Comparison of ENCODE assay signal across 13 cellular contexts in genomic region chr6:112237644-112238043, GRCh38. TPM values are rescaled to one million over a fixed set of nuclear protein-coding genes. Genes with fewer than 3 reads are reported as not detected.
DNase-seq lines count a peak whose midpoint lies in the region; ATAC-seq, FAIRE-seq and TF ChIP-seq lines count a peak whose summit lies in the region.
"Had no signal": no experiment of that assay in that cellular context is flagged by ENCODE, and none has a peak within 500 bp of the region (broad histone marks: within the 10 kb centered on the region; RNA-seq: fewer than 3 reads in every experiment).

No MANE protein-coding gene starts in this region.

- no peak overlapping the region for H2BK15ac ChIP-seq in H1 (ENCODE audit: low read length)

- POLR2A ChIA-PET in H1 (lab: Charles Lee; ENCODE audit: partially characterized antibody), result no interaction called here

- no peak overlapping the region for H2BK5ac ChIP-seq in H1 (ENCODE audit: low read depth, low read length)

- ATAC-seq in right lobe of liver (peak; percentile 55 to 90 (median 76)), HG03432 (IDR thresholded peaks at IDR 0.05; ENCODE audit: unreplicated experiment) (no peak), GM21737 (IDR thresholded peaks at IDR 0.05; ENCODE audit: unreplicated experiment) (no peak), GM21367 (IDR thresholded peaks at IDR 0.05; ENCODE audit: unreplicated experiment) (no peak)
- ATAC-seq: naive thymus-derived CD8-positive, alpha-beta T cell had no signal

- WGBS in H1 (ENCODE audit: extremely low coverage in 1 of 2, insufficient coverage in 1 of 2, insufficient read length in 1 of 2, insufficient replicate concordance in 2 of 2, low coverage in 1 of 2, low lambda C conversion rate in 2 of 2, missing lambda C conversion rate in 1 of 2), 2 experiments, result 87% methylated on average over 3 of the region's 3 CpGs; no CpG with 5 or more reads in 1 of the 2 experiments
- 42% methylated on average over 3 of the region's 3 CpGs for WGBS in right lobe of liver (ENCODE audit: insufficient coverage, low coverage, low lambda C conversion rate, missing lambda C conversion rate)
- WGBS in transverse colon (ENCODE audit: low coverage in 1 of 2), 2 donors, result 62 to 70% methylated on average over 2 to 3 of the region's 3 CpGs

- CTCF ChIA-PET in H1 (lab: Charles Lee; ENCODE audit: partially characterized antibody), result interaction anchor here (1.0 kb wide), 1 partner anchor 48 kb away, joined by 3 read pairs; no protein-coding TSS in a partner anchor

- H3K27ac ChIP-seq in H1 (ENCODE audit: low read depth, low read length) (no peak overlapping the region), right lobe of liver (no peak overlapping the region), transverse colon (peak overlapping the region; percentile 62 to 88 (median 82))
- H3K27ac ChIP-seq: hepatocyte had no signal

- no peak overlapping the region for H3K18ac ChIP-seq in H1 (ENCODE audit: extremely low read depth, low read length)

- no peaks in the 10 kb centered on the region for H4K20me1 ChIP-seq in H1 (replicated peaks in 1 of 2; ENCODE audit: control insufficient read depth in 1 of 2, insufficient read depth in 2 of 2, low read length in 2 of 2)

- no peak for TF ChIP-seq RAD21 in H1 (IDR thresholded peaks at IDR 0.05 in 1 of 2, conservative IDR thresholded peaks at IDR 0.05 in 1 of 2; ENCODE audit: low read depth in 2 of 2, low read length in 2 of 2)

- H3K4ac ChIP-seq in H1 (replicated peaks; ENCODE audit: insufficient read length, low read depth, low read length), result no peak overlapping the region

- intact Hi-C loops in right lobe of liver (cut with DNase I) (no loop called here), transverse colon (cut with DNase I; ENCODE audit: low total_unique reads) (no loop called here)

- H3K9me3 ChIP-seq in MG63, result no peaks in the 10 kb centered on the region
- H3K9me3 ChIP-seq in H1 (ENCODE audit: insufficient read depth in 2 of 2, low read depth in 1 of 2, low read length in 1 of 2), result no peaks in the 10 kb centered on the region
- no peaks in the 10 kb centered on the region for H3K9me3 ChIP-seq in right lobe of liver
- no peaks in the 10 kb centered on the region for H3K9me3 ChIP-seq in transverse colon

- no peak overlapping the region for H3K14ac ChIP-seq in H1 (ENCODE audit: insufficient read length)

- H2BK12ac ChIP-seq in H1 (ENCODE audit: low read depth, low read length), result no peak overlapping the region

- no peak overlapping the region for H3K4me3 ChIP-seq in MG63
- H3K4me3 ChIP-seq in H1 (ENCODE audit: extremely low read depth in 1 of 4, insufficient read depth in 2 of 4, low read depth in 3 of 4, low read length in 4 of 4), result no peak overlapping the region
- no peak overlapping the region for H3K4me3 ChIP-seq in right lobe of liver
- H3K4me3 ChIP-seq in transverse colon, result no peak overlapping the region
- H3K4me3 ChIP-seq: hepatocyte had no signal

- H2BK120ac ChIP-seq in H1 (replicated peaks; ENCODE audit: low read depth, low read length), result no peak overlapping the region

- H3K4me1 ChIP-seq in H1 (replicated peaks in 1 of 4; ENCODE audit: control insufficient read depth in 3 of 4, insufficient read depth in 4 of 4, low read length in 3 of 4), result no peaks in the 10 kb centered on the region
- peaks cover 0 to 7% (median 0%) of the 10 kb centered on the region in 4 donors for H3K4me1 ChIP-seq in right lobe of liver
- peaks cover 16 to 59% (median 17%) of the 10 kb centered on the region in 4 donors for H3K4me1 ChIP-seq in transverse colon

- DNase-seq in MG63 (peak; percentile 83), H1 (ENCODE audit: low read depth in 1 of 2, low spot score in 2 of 2) (no peak), right lobe of liver (peak in 2 of 3 donors; percentile 56 to 75), transverse colon (peak; percentile 47), NCI-H345 treated with DMSO at 0.1 percent for 48 hours (lab: John Stamatoyannopoulos, UW; ENCODE audit: unreplicated experiment) (no peak)
- DNase-seq: activated CD4-positive, alpha-beta T cell treated with anti-CD3 and anti-CD28 coated beads, Interleukin-2, amount 10 ng/mL, durations not matched to agents 7 days and 5 days; naive thymus-derived CD8-positive, alpha-beta T cell; NCI-H187 had no signal

- TF ChIP-seq CTCF in H1 (IDR thresholded peaks at IDR 0.05; ENCODE audit: control extremely low read depth in 1 of 3, insufficient read depth in 1 of 3, low read depth in 1 of 3, low read length in 3 of 3) (no peak), right lobe of liver (IDR thresholded peaks at IDR 0.05) (no peak), transverse colon (IDR thresholded peaks at IDR 0.05) (no peak)

- TF ChIP-seq POLR2A in H1 (IDR thresholded peaks at IDR 0.05; ENCODE audit: control extremely low read depth in 1 of 2, low read depth in 2 of 2, low read length in 2 of 2), result no peak
- no peak for TF ChIP-seq POLR2A in right lobe of liver (IDR thresholded peaks at IDR 0.05)
- no peak for TF ChIP-seq POLR2A in transverse colon (IDR thresholded peaks at IDR 0.05)

- no peak for FAIRE-seq in H1 (lab: Jason Lieb, UNC)
- FAIRE-seq: RCC 7860 had no signal

- H3K23me2 ChIP-seq in H1 (ENCODE audit: low read depth, low read length), result no peaks in the 10 kb centered on the region; the same call in 1 of the 2 replicates

- H3K79me1 ChIP-seq in H1 (ENCODE audit: low read depth, low read length), result no peaks in the 10 kb centered on the region

- H2BK20ac ChIP-seq in H1 (ENCODE audit: low read length), result no peak overlapping the region

- H2AK5ac ChIP-seq in H1 (ENCODE audit: low read depth, low read length), result no peak overlapping the region

- H4K91ac ChIP-seq in H1 (replicated peaks; ENCODE audit: insufficient read length, low read length), result no peak overlapping the region

- no peak overlapping the region for H4K8ac ChIP-seq in H1 (ENCODE audit: extremely low read depth, insufficient read depth, low read length)

- H3K27me3 ChIP-seq in MG63 (no peaks in the 10 kb centered on the region), H1 (replicated peaks in 1 of 4; ENCODE audit: control insufficient read depth in 3 of 4, extremely low read depth in 1 of 4, insufficient read depth in 3 of 4, low read length in 3 of 4) (no peaks in the 10 kb centered on the region), right lobe of liver (no peaks in the 10 kb centered on the region), transverse colon (no peaks in the 10 kb centered on the region)
- H3K27me3 ChIP-seq: hepatocyte had no signal

- H2AFZ ChIP-seq in H1 (ENCODE audit: low read length), result no peak overlapping the region
- H2AFZ ChIP-seq: hepatocyte had no signal

- no peak overlapping the region for H3K4me2 ChIP-seq in H1 (ENCODE audit: insufficient read depth in 1 of 2, low read depth in 2 of 2, low read length in 2 of 2)
- H3K4me2 ChIP-seq: hepatocyte had no signal

- H3K36me3 ChIP-seq in MG63 (no peaks in the 10 kb centered on the region), H1 (ENCODE audit: control insufficient read depth in 2 of 4, insufficient read depth in 4 of 4, low read length in 3 of 4) (no peaks in the 10 kb centered on the region), right lobe of liver (no peaks in the 10 kb centered on the region), transverse colon (no peaks in the 10 kb centered on the region)

- H3K79me2 ChIP-seq in H1 (ENCODE audit: control insufficient read depth in 1 of 2, insufficient read depth in 2 of 2, low read length in 2 of 2), result no peaks in the 10 kb centered on the region
- H3K79me2 ChIP-seq: hepatocyte had no signal

- TF ChIP-seq EP300 in H1 (IDR thresholded peaks at IDR 0.05; ENCODE audit: borderline replicate concordance in 1 of 2, low read depth in 2 of 2, low read length in 2 of 2) (no peak), transverse colon (IDR thresholded peaks at IDR 0.05; ENCODE audit: low read depth) (no peak)

- H3K9ac ChIP-seq in H1 (replicated peaks in 1 of 4; ENCODE audit: extremely low read depth in 1 of 4, low read depth in 3 of 4, low read length in 3 of 4), result no peak overlapping the region

- in situ Hi-C loops in transverse colon (cut with MboI; ENCODE audit: low pct_ligation_motif_present in 1 of 4, low pct_unique_long_range_greater_than_20kb in 1 of 4, low sequenced_read_pairs in 3 of 4), result no loop called here

- no peak overlapping the region for H4K5ac ChIP-seq in H1 (ENCODE audit: insufficient read length, low read depth, low read length)

- no peak overlapping the region for H3K56ac ChIP-seq in H1 (replicated peaks; ENCODE audit: insufficient read length, low read depth, low read length)

- H3K23ac ChIP-seq in H1 (ENCODE audit: insufficient read length), result no peak overlapping the region

TF ChIP-seq in H1, 55 proteins besides CTCF, POLR2A, EP300 and RAD21:
- no peak for TF ChIP-seq BACH1 (IDR thresholded peaks at IDR 0.05; ENCODE audit: low read length)
- no peak for TF ChIP-seq SRF (IDR thresholded peaks at IDR 0.05; ENCODE audit: low read depth, low read length)
- no peak for TF ChIP-seq POU5F1 (IDR thresholded peaks at IDR 0.05; ENCODE audit: low read depth, low read length)
- no peak for TF ChIP-seq ZNF274 (IDR thresholded peaks at IDR 0.05; ENCODE audit: borderline replicate concordance, extremely low read depth, low read length)
- TF ChIP-seq CHD2 (IDR thresholded peaks at IDR 0.05; ENCODE audit: low read length), result no peak
- TF ChIP-seq CEBPB (IDR thresholded peaks at IDR 0.05; ENCODE audit: low read depth, low read length), result 0 out of 2 replicates have a peak, but pooled peaks have one; percentile 19
- no peak for TF ChIP-seq USF2 (IDR thresholded peaks at IDR 0.05; ENCODE audit: low read length)
- TF ChIP-seq RBBP5 (IDR thresholded peaks at IDR 0.05; ENCODE audit: borderline replicate concordance, low read depth, low read length), result no peak
TF ChIP-seq in H1: peak in this region for 1.

RNA-seq across cellular contexts. Expression of gene LAMA4, which starts 16.7 kb away (rescaled TPM):
- 13.0 and 52.1 TPM in 2 replicates for total RNA-seq in MG63 (2014; rRNA removed; shearing (Covaris generic); ENCODE audit: low replicate concordance)
- 0.92 and 1.5 TPM in 2 replicates for total RNA-seq in H1 (2021; fragmentation: NEBNext Ultra II Directional; extraction: Animal tissue kit (Norgen Biotek cat#: 25700))
- 0.95 and 2.0 TPM in 2 replicates for polyA plus RNA-seq in H1 (2011; rRNA removed)
- polyA plus RNA-seq in H1 (2011; cell fraction: cytosol; rRNA removed), result 1.1 TPM
- polyA plus RNA-seq in H1 (2011; cell fraction: nucleus; rRNA removed), result 2.0 TPM
- polyA plus RNA-seq in H1 (2012, experiment 1 of 2), result 0.87 to 1.4 TPM (median 1.1 TPM) in 4 replicates
- 0.71 TPM for polyA plus RNA-seq in H1 (2012, experiment 2 of 2)
- polyA plus RNA-seq in H1 (2013, experiment 1 of 2), result 4.3 TPM
- polyA plus RNA-seq in H1 (2013, experiment 2 of 2), result 4.4 TPM
- polyA minus RNA-seq in H1 (2011; rRNA and poly(A)+ RNA removed), result 1.3 and 2.1 TPM in 2 replicates
- 1.5 TPM for polyA minus RNA-seq in H1 (2011; cell fraction: cytosol; rRNA and poly(A)+ RNA removed)
- 2.7 TPM for polyA minus RNA-seq in H1 (2011; cell fraction: nucleus; rRNA and poly(A)+ RNA removed)
- 1 to 10 TPM; 2.9 to 8.3 (median 4.2) TPM for total RNA-seq in right lobe of liver
- 10 to 100 TPM; 27.3 to 54.9 (median 40.1) TPM for total RNA-seq in transverse colon
- total RNA-seq: activated CD4-positive, alpha-beta T cell treated with anti-CD3 and anti-CD28 coated beads, Interleukin-2, amount 10 ng/mL, durations not matched to agents 7 days and 5 days; naive thymus-derived CD8-positive, alpha-beta T cell had no signal
- polyA plus RNA-seq: naive thymus-derived CD8-positive, alpha-beta T cell had no signal

Comparison
In these comparisons a context has a peak if more than half of its experiments do, and no peak if none do; other contexts are left out.
1. DNase-seq: peak in MG63 (single experiment), right lobe of liver (2 of 3) and transverse colon (single experiment); none in H1 (0 of 2) and NCI-H345 treated with DMSO at 0.1 percent for 48 hours (single experiment).
2. H3K27ac ChIP-seq: peak in transverse colon (4 of 4); none in H1 (single experiment) and right lobe of liver (0 of 3).
3. ATAC-seq: peak in right lobe of liver (4 of 4); none in HG03432 (single experiment), GM21737 (single experiment) and GM21367 (single experiment).